In genomic region chr1:1616045-1616821, GRCh38 we compare ENCODE assay signal across 8 cellular contexts. TPM values are rescaled to one million over a fixed set of nuclear protein-coding genes. Genes with fewer than 3 reads are reported as not detected.
A peak's percentile ranks its signal among the peaks of the same experiment; 100 is the strongest.
DNase-seq lines count a peak whose midpoint lies in the region; ATAC-seq, FAIRE-seq and TF ChIP-seq lines count a peak whose summit lies in the region.

No MANE protein-coding gene starts in this region.

- H3K4me3 ChIP-seq in MM.1S (ENCODE audit: low read length) = peak overlapping the region; percentile 87
- peak overlapping the region; percentile 91 for H3K4me3 ChIP-seq in adipocyte (ENCODE audit: low read length)
- peak overlapping the region; percentile 97 to 100 for H3K4me3 ChIP-seq in right atrium auricular region

- no peak for TF ChIP-seq POLR2A in GM12891 (IDR thresholded peaks at IDR 0.05; ENCODE audit: low read depth, low read length)

- H3K9me3 ChIP-seq in MM.1S (replicated peaks; ENCODE audit: insufficient read depth, low read length) (no peaks in the 10 kb centered on the region), adipocyte (ENCODE audit: control insufficient read depth, low read length) (no peaks in the 10 kb centered on the region), right atrium auricular region (no peaks in the 10 kb centered on the region)

- H3K27ac ChIP-seq in MM.1S (ENCODE audit: low read length) (no peak overlapping the region), right atrium auricular region (peak overlapping the region; percentile 100)

- peak; percentile 11 for ATAC-seq in GM21825 (IDR thresholded peaks at IDR 0.05; ENCODE audit: unreplicated experiment)
- no peak for ATAC-seq in sciatic nerve

- intact Hi-C loops in sciatic nerve (cut with DNase I) = no loop called here

- TF ChIP-seq CTCF in MM.1S (IDR thresholded peaks at IDR 0.05; ENCODE audit: low read length) (no peak), right atrium auricular region (IDR thresholded peaks at IDR 0.05) (no peak)

- H3K9me2 ChIP-seq in MM.1S (replicated peaks; ENCODE audit: insufficient read depth, low read length) = no peaks in the 10 kb centered on the region

- H3K79me2 ChIP-seq in MM.1S (ENCODE audit: low read length) = peaks cover 23% of the 10 kb centered on the region

- peak overlapping the region; percentile 45; the same call in 1 of the 2 replicates for H2AFZ ChIP-seq in MM.1S (ENCODE audit: low read length)

- peaks cover 3% of the 10 kb centered on the region; the same call in 1 of the 2 replicates for H3F3A ChIP-seq in MM.1S (ENCODE audit: insufficient read depth, low read length)

- FAIRE-seq in GM12891 (lab: Jason Lieb, UNC) = peak; percentile 58

- peak overlapping the region; percentile 100 for H3K9ac ChIP-seq in MM.1S (ENCODE audit: low read length)
- peak overlapping the region; percentile 99 for H3K9ac ChIP-seq in adipocyte (ENCODE audit: low read length)

- H3K4me1 ChIP-seq in MM.1S (ENCODE audit: low read length) (peaks cover 3% of the 10 kb centered on the region; the same call in 1 of the 2 replicates), adipocyte (ENCODE audit: control insufficient read depth, insufficient read depth, low read length) (peaks cover 30% of the 10 kb centered on the region), right atrium auricular region (peaks cover 0 to 54% of the 10 kb centered on the region in 2 donors)

- H3K36me3 ChIP-seq in MM.1S (replicated peaks; ENCODE audit: insufficient read depth, low read length) (no peaks in the 10 kb centered on the region), adipocyte (ENCODE audit: control insufficient read depth, insufficient read depth, low read length, severe bottlenecking) (peaks cover 6% of the 10 kb centered on the region), right atrium auricular region (no peaks in the 10 kb centered on the region)

- H4K20me1 ChIP-seq in MM.1S (ENCODE audit: insufficient read depth, low read length) = no peaks in the 10 kb centered on the region

- peak overlapping the region; percentile 97 for H3K4me2 ChIP-seq in MM.1S (ENCODE audit: low read depth, low read length)

- H3K27me3 ChIP-seq in MM.1S (replicated peaks; ENCODE audit: insufficient read depth, low read length) (no peaks in the 10 kb centered on the region), adipocyte (replicated peaks; ENCODE audit: control insufficient read depth, insufficient read depth, low read length) (no peaks in the 10 kb centered on the region), right atrium auricular region (no peaks in the 10 kb centered on the region)

- DNase-seq in GM12891 (ENCODE audit: insufficient read length, low spot score) (peak; percentile 72), MM.1S (peak; percentile 46), adipocyte (ENCODE audit: low read depth) (peak; percentile 80), right atrium auricular region (ENCODE audit: low spot score) (no peak), sciatic nerve (ENCODE audit: low spot score) (peak; percentile 73), NCI-H1436 (lab: John Stamatoyannopoulos, UW) (no peak), OCI-M2 (lab: John Stamatoyannopoulos, UW; ENCODE audit: unreplicated experiment) (no peak)

TF ChIP-seq in GM12891, 5 proteins besides CTCF, POLR2A, EP300 and RAD21:
- TF ChIP-seq POU2F2 (IDR thresholded peaks at IDR 0.05; ENCODE audit: low read depth, low read length) (no peak), PAX5 (IDR thresholded peaks at IDR 0.05; ENCODE audit: insufficient read depth, low read length, severe bottlenecking) (no peak), POLR2AphosphoS5 (IDR thresholded peaks at IDR 0.05; ENCODE audit: low read depth, low read length) (no peak), TAF1 (IDR thresholded peaks at IDR 0.05; ENCODE audit: low read depth, low read length) (no peak), SPI1 (IDR thresholded peaks at IDR 0.05; ENCODE audit: low read depth, low read length) (no peak)

RNA-seq across cellular contexts. Expression of gene MIB2, which starts 0.9 kb away (rescaled TPM):
- 29.4 TPM for polyA plus RNA-seq in GM12891 (2012; ENCODE audit: low read depth, missing spikeins)
- total RNA-seq in right atrium auricular region (10 to 100 TPM; 42.4 to 45.6 TPM), sciatic nerve (68.4 TPM)

RNA-seq across cellular contexts. Expression of gene MMP23B, which starts 15.7 kb away (rescaled TPM):
- 2.8 TPM for polyA plus RNA-seq in GM12891 (2012; ENCODE audit: low read depth, missing spikeins)
- total RNA-seq in right atrium auricular region = 10 to 100 TPM; 17.5 to 26.9 TPM
- total RNA-seq in sciatic nerve = 5.4 TPM

RNA-seq across cellular contexts. Expression of gene FNDC10, which starts 16.3 kb away (rescaled TPM):
- polyA plus RNA-seq in GM12891 (2012; ENCODE audit: low read depth, missing spikeins) = 1.1 TPM
- total RNA-seq in right atrium auricular region = 1 to 10 TPM; 2.5 to 2.7 TPM
- 2.4 TPM for total RNA-seq in sciatic nerve

RNA-seq across cellular contexts. Expression of gene SSU72, which starts 41.6 kb away (rescaled TPM):
- 81.8 TPM for polyA plus RNA-seq in GM12891 (2012; ENCODE audit: low read depth, missing spikeins)
- total RNA-seq in right atrium auricular region = 100 to 1,000 TPM in 1 of 2 donors, 10 to 100 TPM in 1; 98.3 to 121 TPM
- 78.5 TPM for total RNA-seq in sciatic nerve

RNA-seq across cellular contexts. Expression of gene CDK11B, which starts 42.6 kb away (rescaled TPM):
- polyA plus RNA-seq in GM12891 (2012; ENCODE audit: low read depth, missing spikeins) = 23.7 TPM
- total RNA-seq in right atrium auricular region (10 to 100 TPM; 16.2 to 19.7 TPM), sciatic nerve (27.9 TPM)

Comparison
In these comparisons a context has a peak if more than half of its experiments do, and no peak if none do; other contexts are left out.
1. DNase-seq: peak in GM12891 (single experiment), MM.1S (single experiment), adipocyte (single experiment) and sciatic nerve (single experiment); none in right atrium auricular region (single experiment), NCI-H1436 (single experiment) and OCI-M2 (single experiment).
2. Peak in every context shown above with its lines, with median percentiles within 50 percentile points of each other: H3K4me3 ChIP-seq.